Comparison of ENCODE assay signal across 7 cellular contexts in genomic region chr7:127588697-127589482, GRCh38. TPM values are rescaled to one million over a fixed set of nuclear protein-coding genes. Genes with fewer than 3 reads are reported as not detected.
DNase-seq lines count a peak whose midpoint lies in the region; TF ChIP-seq lines count a peak whose summit lies in the region.

No MANE protein-coding gene starts in this region.

- H2BK5ac ChIP-seq in H9 (ENCODE audit: insufficient read length, low read length), result no peak overlapping the region

- H3K4me1 Mint-ChIP-seq in H9, result peaks cover 16 to 28% of the 10 kb centered on the region in 2 experiments
- H3K4me1 Mint-ChIP-seq in T-helper 1 cell treated with Interleukin-12 subunit alpha and Interleukin-12 subunit beta and Interleukin-4 antibody, amounts not matched to agents 30 μg/mL and 1 μg/mL, for 36 hours (ENCODE audit: low read depth), result peaks cover 28% of the 10 kb centered on the region

- H3K4me3 Mint-ChIP-seq in H9, result peak overlapping the region; percentile 94 to 100
- H3K4me3 Mint-ChIP-seq in T-helper 1 cell treated with Interleukin-12 subunit alpha and Interleukin-12 subunit beta and Interleukin-4 antibody, amounts not matched to agents 30 μg/mL and 1 μg/mL, for 36 hours, result peak overlapping the region; percentile 93

- no peak overlapping the region for H3K18ac ChIP-seq in H9 (ENCODE audit: insufficient read length, low read depth, low read length)

- no peak overlapping the region for H2AK5ac ChIP-seq in H9 (ENCODE audit: insufficient read length, low read length)

- no peaks in the 10 kb centered on the region for H3K9me3 ChIP-seq in H9 (ENCODE audit: control insufficient read depth, low read depth, low read length)
- no peaks in the 10 kb centered on the region for H3K9me3 ChIP-seq in Loucy (ENCODE audit: insufficient read depth, low read depth, low read length)

- H3K79me2 ChIP-seq in H9 (ENCODE audit: insufficient read depth, low read length) (no peaks in the 10 kb centered on the region), Loucy (ENCODE audit: insufficient read depth, low read length) (peaks cover 32% of the 10 kb centered on the region)

- H3K4ac ChIP-seq in H9 (ENCODE audit: low read depth, low read length), result no peak overlapping the region

- H3K56ac ChIP-seq in H9 (ENCODE audit: insufficient read length, low read depth, low read length), result no peak overlapping the region

- CTCF ChIA-PET in GM10248 (lab: Yijun Ruan, JAX), result interaction anchor here (0.8 to 2.3 kb wide), 11 partner anchors 9 to 621 kb away, joined by 3 to 7 read pairs (median 3); no protein-coding TSS in a partner anchor

- peaks cover 6% of the 10 kb centered on the region for H3K79me1 ChIP-seq in H9 (ENCODE audit: insufficient read depth, low read depth, low read length, poor library complexity, severe bottlenecking)

- POLR2A ChIA-PET in GM10248 (lab: Yijun Ruan, JAX), result interaction anchor here (0.5 kb wide), 1 partner anchor 1161 kb away, joined by 4 read pairs; no protein-coding TSS in a partner anchor

- H3K4me1 ChIP-seq in H9 (ENCODE audit: insufficient read depth, low read length) (peaks cover 2% of the 10 kb centered on the region; the same call in 1 of the 2 replicates), Loucy (ENCODE audit: insufficient read depth, low read length, poor library complexity, severe bottlenecking) (peaks cover 23% of the 10 kb centered on the region)

- peak; percentile 65 for DNase-seq in GM10248 (ENCODE audit: extremely low spot score)
- peak; percentile 85 for DNase-seq in H9
- DNase-seq in coronary artery (ENCODE audit: low spot score), result no peak
- peak; percentile 63 for DNase-seq in kidney tubule cell (ENCODE audit: low spot score)
- peak; percentile 10 for DNase-seq in stimulated activated CD4-positive, alpha-beta T cell treated with anti-CD3 and anti-CD28 coated beads, Interleukin-1b, Interleukin-23, amount 100 ng/mL, for 48 hours

- WGBS in H9 (ENCODE audit: extremely low coverage, insufficient read length, low lambda C conversion rate), result no CpG with 5 or more reads among the region's 43 CpGs

- H3K4me2 ChIP-seq in H9 (ENCODE audit: insufficient read depth, insufficient read length, low read length) (peak overlapping the region; percentile 36), Loucy (ENCODE audit: low read depth, low read length, poor library complexity, severe bottlenecking) (peak overlapping the region; percentile 84)

- H3K4me3 ChIP-seq in Loucy (ENCODE audit: low read length, poor library complexity, severe bottlenecking), result peak overlapping the region; percentile 97
- peak overlapping the region; percentile 95 for H3K4me3 ChIP-seq in coronary artery

- peak overlapping the region; percentile 95 to 98 (median 98) for H3K27ac Mint-ChIP-seq in H9
- H3K27ac Mint-ChIP-seq in T-helper 1 cell treated with Interleukin-12 subunit alpha and Interleukin-12 subunit beta and Interleukin-4 antibody, amounts not matched to agents 30 μg/mL and 1 μg/mL, for 36 hours, result peak overlapping the region; percentile 89

- H2AFZ ChIP-seq in H9 (ENCODE audit: low read length) (no peak overlapping the region), Loucy (ENCODE audit: low read length) (peak overlapping the region; percentile 95)

- no peak overlapping the region for H3T11ph ChIP-seq in H9 (ENCODE audit: low read length)

- no peaks in the 10 kb centered on the region for H3K9me2 ChIP-seq in Loucy (replicated peaks; ENCODE audit: low read depth, low read length)

- peaks cover 7% of the 10 kb centered on the region; the same call in 1 of the 2 replicates for H3K27me3 ChIP-seq in H9 (ENCODE audit: insufficient read depth, low read length)
- no peaks in the 10 kb centered on the region for H3K27me3 ChIP-seq in Loucy (ENCODE audit: insufficient read depth, low read length, poor library complexity, severe bottlenecking)

- no peak overlapping the region for H2BK20ac ChIP-seq in H9 (ENCODE audit: low read depth, low read length, poor library complexity, severe bottlenecking)

- peak; percentile 64 for TF ChIP-seq CTCF in GM10248 (IDR thresholded peaks at IDR 0.05; ENCODE audit: control extremely low read depth, extremely low read depth, low read depth, missing control alignments)
- TF ChIP-seq CTCF in H9 (conservative IDR thresholded peaks at IDR 0.05), result peak; percentile 69
- TF ChIP-seq CTCF in Loucy (conservative IDR thresholded peaks at IDR 0.05; ENCODE audit: low read length), result peak; percentile 61
- no peak for TF ChIP-seq CTCF in coronary artery (IDR thresholded peaks at IDR 0.05)

- no peak overlapping the region for H3K23ac ChIP-seq in H9 (ENCODE audit: insufficient read length, low read depth, low read length)

- no peak overlapping the region for H4K8ac ChIP-seq in H9 (replicated peaks; ENCODE audit: insufficient read length, low read depth, low read length)

- peaks cover 18% of the 10 kb centered on the region for H3K23me2 ChIP-seq in H9 (ENCODE audit: insufficient read length, low read depth, low read length, poor library complexity, severe bottlenecking)

- peaks cover 7% of the 10 kb centered on the region; the same call in 1 of the 2 replicates for H3K36me3 ChIP-seq in Loucy (ENCODE audit: insufficient read depth, low read length)

- H3K9me3 Mint-ChIP-seq in H9, result no peaks in the 10 kb centered on the region
- H3K9me3 Mint-ChIP-seq in T-helper 1 cell treated with Interleukin-12 subunit alpha and Interleukin-12 subunit beta and Interleukin-4 antibody, amounts not matched to agents 30 μg/mL and 1 μg/mL, for 36 hours, result no peaks in the 10 kb centered on the region

- no peak overlapping the region for H2BK12ac ChIP-seq in H9 (ENCODE audit: insufficient read length, low read depth, low read length)

- H4K91ac ChIP-seq in H9 (ENCODE audit: insufficient read length, low read depth, low read length), result no peak overlapping the region

- peaks cover 24 to 33% (median 26%) of the 10 kb centered on the region in 3 experiments for H3K36me3 Mint-ChIP-seq in H9 (ENCODE audit: insufficient read depth in 1 of 3, low read depth in 3 of 3)
- H3K36me3 Mint-ChIP-seq in T-helper 1 cell treated with Interleukin-12 subunit alpha and Interleukin-12 subunit beta and Interleukin-4 antibody, amounts not matched to agents 30 μg/mL and 1 μg/mL, for 36 hours (ENCODE audit: low read depth), result peaks cover 22% of the 10 kb centered on the region

- no peak overlapping the region for H4K5ac ChIP-seq in H9 (ENCODE audit: insufficient read length, low read depth, low read length)

- H3K27ac ChIP-seq in H9 (ENCODE audit: insufficient read length, low read depth, low read length) (no peak overlapping the region), coronary artery (peak overlapping the region; percentile 86 to 93)

- peak overlapping the region; percentile 15; the same call in 1 of the 2 replicates for H3K14ac ChIP-seq in H9 (ENCODE audit: insufficient read depth, low read length)

- no peak overlapping the region for H2BK120ac ChIP-seq in H9 (ENCODE audit: low read depth, low read length, poor library complexity, severe bottlenecking)

- no peaks in the 10 kb centered on the region for H4K20me1 ChIP-seq in H9 (ENCODE audit: control insufficient read depth, insufficient read depth, insufficient read length)
- peaks cover 23% of the 10 kb centered on the region for H4K20me1 ChIP-seq in Loucy (ENCODE audit: insufficient read depth, low read length, poor library complexity, severe bottlenecking)

- peak overlapping the region; percentile 23 for H3K9ac ChIP-seq in H9 (ENCODE audit: extremely low read depth, insufficient read length, low read length)
- H3K9ac ChIP-seq in Loucy (ENCODE audit: low read depth, low read length, poor library complexity, severe bottlenecking), result peak overlapping the region; percentile 87

- no peak overlapping the region for H2BK15ac ChIP-seq in H9 (ENCODE audit: low read depth, low read length)

- peaks cover 24% of the 10 kb centered on the region for H3K27me3 Mint-ChIP-seq in H9 (ENCODE audit: low read depth)
- H3K27me3 Mint-ChIP-seq in T-helper 1 cell treated with Interleukin-12 subunit alpha and Interleukin-12 subunit beta and Interleukin-4 antibody, amounts not matched to agents 30 μg/mL and 1 μg/mL, for 36 hours (ENCODE audit: low read depth), result no peaks in the 10 kb centered on the region

- H3F3A ChIP-seq in Loucy (ENCODE audit: low read depth), result 0 out of 2 replicates have a peak, but pooled peaks cover 2% of the 10 kb centered on the region

RNA-seq across cellular contexts. Expression of gene ARF5, which starts 0.7 kb away (rescaled TPM):
- 169 and 177 TPM in 2 replicates for total RNA-seq in H9 (2021)

RNA-seq across cellular contexts. Expression of gene GCC1, which starts 3.5 kb away (rescaled TPM):
- total RNA-seq in H9 (2021), result 16.8 and 18.4 TPM in 2 replicates

RNA-seq across cellular contexts. Expression of gene FSCN3, which starts 4.6 kb away (rescaled TPM):
- 0.94 and 1.7 TPM in 2 replicates for total RNA-seq in H9 (2021)

RNA-seq across cellular contexts. Expression of gene PAX4, which starts 29.1 kb away (rescaled TPM):
- total RNA-seq in H9 (2021), result not detected in 2 replicates
